Comparison of ENCODE assay signal across 9 cellular contexts in genomic region chr7:101237206-101238067, GRCh38. TPM values are rescaled to one million over a fixed set of nuclear protein-coding genes. Genes with fewer than 3 reads are reported as not detected.
DNase-seq lines count a peak whose midpoint lies in the region; ATAC-seq, FAIRE-seq and TF ChIP-seq lines count a peak whose summit lies in the region.
"Had no signal": no experiment of that assay in that cellular context is flagged by ENCODE, and none has a peak within 500 bp of the region (broad histone marks: within the 10 kb centered on the region; RNA-seq: fewer than 3 reads in every experiment).

A gene with protein sequence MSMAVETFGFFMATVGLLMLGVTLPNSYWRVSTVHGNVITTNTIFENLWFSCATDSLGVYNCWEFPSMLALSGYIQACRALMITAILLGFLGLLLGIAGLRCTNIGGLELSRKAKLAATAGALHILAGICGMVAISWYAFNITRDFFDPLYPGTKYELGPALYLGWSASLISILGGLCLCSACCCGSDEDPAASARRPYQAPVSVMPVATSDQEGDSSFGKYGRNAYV (minus strand): TSS chr7:101237802. CDS start chr7:101237581, 221 bp downstream.

- no peaks in the 10 kb centered on the region for H3K27me3 ChIP-seq in adipocyte (replicated peaks; ENCODE audit: control insufficient read depth, insufficient read depth, low read length)

- TF ChIP-seq CTCF in HEK293 (tag by site-specific recombination; IDR thresholded peaks at IDR 0.05) (no peak), kidney (IDR thresholded peaks at IDR 0.05; ENCODE audit: borderline replicate concordance, extremely low read depth, insufficient read depth) (no peak), CD14-positive monocyte (IDR thresholded peaks at IDR 0.05) (no peak)

- peaks cover 14 to 31% (median 23%) of the 10 kb centered on the region in 3 donors for H3K27me3 Mint-ChIP-seq in CD14-positive monocyte (ENCODE audit: low read depth in 3 of 3)

- DNase-seq in adipocyte (ENCODE audit: low read depth) (peak; percentile 15), kidney (peak; percentile 80), CD14-positive monocyte (ENCODE audit: low spot score) (no peak), NCI-H526 (lab: John Stamatoyannopoulos, UW) (no peak), DMS153 (lab: John Stamatoyannopoulos, UW) (no peak)

- intact Hi-C loops in kidney (cut with DNase I): no loop called here
- intact Hi-C loops in CD14-positive monocyte (cut with micrococcal nuclease): no loop called here

- POLR2A ChIA-PET in HEK293 (lab: Yijun Ruan, JAX): interaction anchor here (0.6 to 0.9 kb wide), 2 partner anchors 20 to 93 kb away, joined by 3 read pairs; partner anchors contain the start of gene PLOD3

- H3K9me3 ChIP-seq in HEK293 (ENCODE audit: control insufficient read depth, insufficient read depth, low read depth, low read length) (no peaks in the 10 kb centered on the region), adipocyte (ENCODE audit: control insufficient read depth, low read length) (no peaks in the 10 kb centered on the region), kidney (ENCODE audit: control insufficient read depth in 1 of 2, low read length in 2 of 2) (no peaks in the 10 kb centered on the region)

- no peak within 1 kb of the TSS for H3K4me3 ChIP-seq in HEK293 (ENCODE audit: low read depth, low read length)
- H3K4me3 ChIP-seq in adipocyte (ENCODE audit: low read length): peak within 1 kb of the TSS; percentile 76
- peak within 1 kb of the TSS in 1 of 2 donors; percentile 33 for H3K4me3 ChIP-seq in kidney (ENCODE audit: low read length in 2 of 2)
- H3K4me3 ChIP-seq in skin epidermis: peak within 1 kb of the TSS in 1 of 7 experiments; percentile 1

- H3K4me1 Mint-ChIP-seq in CD14-positive monocyte: peaks cover 38% of the 10 kb centered on the region

- no peak within 1 kb of the TSS for H3K27ac ChIP-seq in HEK293 (ENCODE audit: extremely low read depth, low read depth, low read length)
- H3K27ac ChIP-seq in kidney (ENCODE audit: low read depth in 2 of 2, low read length in 2 of 2): peak within 1 kb of the TSS; percentile 43 to 80
- H3K27ac ChIP-seq in skin epidermis: peak within 1 kb of the TSS in 20 of 21 experiments; percentile 8 to 81 (median 58)
- H3K27ac ChIP-seq: KMS-11 had no signal

- ATAC-seq in GM21423 (IDR thresholded peaks at IDR 0.05; ENCODE audit: unreplicated experiment): no peak

- no peaks in the 10 kb centered on the region for H3K4me1 ChIP-seq in HEK293 (ENCODE audit: control insufficient read depth, insufficient read depth, low read length)
- H3K4me1 ChIP-seq in adipocyte (ENCODE audit: control insufficient read depth, insufficient read depth, low read length): peaks cover 49% of the 10 kb centered on the region
- peaks cover 0 to 16% of the 10 kb centered on the region in 2 donors for H3K4me1 ChIP-seq in kidney (ENCODE audit: control insufficient read depth in 1 of 2, insufficient read depth in 1 of 2, low read depth in 1 of 2, low read length in 2 of 2)

- FAIRE-seq in kidney (lab: Jason Lieb, UNC): no peak

- H3K9me3 Mint-ChIP-seq in CD14-positive monocyte: peaks cover 0 to 3% (median 0%) of the 10 kb centered on the region in 7 donors

- peaks cover 35 to 54% of the 10 kb centered on the region in 2 donors for H3K36me3 Mint-ChIP-seq in CD14-positive monocyte

- CTCF ChIA-PET in HEK293 (lab: Yijun Ruan, JAX): interaction anchor here (0.6 to 1.5 kb wide), 2 partner anchors 45 to 63 kb away, joined by 3 to 6 read pairs; no protein-coding TSS in a partner anchor

- H3K36me3 ChIP-seq in HEK293 (ENCODE audit: control insufficient read depth in 2 of 2, insufficient read depth in 1 of 2, low read length in 2 of 2) (peaks cover 0 to 37% of the 10 kb centered on the region in 2 experiments; a peak in 2 of 3 replicates), adipocyte (ENCODE audit: control insufficient read depth, insufficient read depth, low read length, severe bottlenecking) (peaks cover 11% of the 10 kb centered on the region), kidney (ENCODE audit: control insufficient read depth in 1 of 2, insufficient read depth in 2 of 2, low read length in 2 of 2) (peaks cover 0 to 11% of the 10 kb centered on the region in 2 donors)

- H3K9ac ChIP-seq in adipocyte (ENCODE audit: low read length) (peak within 1 kb of the TSS; percentile 81), kidney (ENCODE audit: low read length in 2 of 2) (peak within 1 kb of the TSS; percentile 52 to 60)
- H3K9ac ChIP-seq: KMS-11 had no signal

- peak within 1 kb of the TSS in 1 of 2 donors; percentile 46 for H3K4me3 Mint-ChIP-seq in CD14-positive monocyte

- H3K27ac Mint-ChIP-seq in CD14-positive monocyte: peak within 1 kb of the TSS in 3 of 7 donors; percentile 54 to 66 (median 65)

TF ChIP-seq in HEK293, 187 proteins besides CTCF, POLR2A, EP300 and RAD21:
- TF ChIP-seq ZIC2 (tag by site-specific recombination; IDR thresholded peaks at IDR 0.05) (0 out of 2 replicates have a peak, but pooled peaks have one; percentile 14), ZNF2 (tag by site-specific recombination; IDR thresholded peaks at IDR 0.05) (no peak), WT1 (tag by site-specific recombination; IDR thresholded peaks at IDR 0.05) (no peak), GLIS2 (tag by site-specific recombination; IDR thresholded peaks at IDR 0.05) (peak; percentile 31; the same call in 1 of the 2 replicates)

RNA-seq across cellular contexts. Expression of the gene that starts here (rescaled TPM):
- total RNA-seq in kidney: 11.9 TPM
- polyA plus RNA-seq in kidney (ENCODE audit: insufficient read depth, low read depth, low replicate concordance): 13.3 TPM
- not detected for polyA plus RNA-seq in CD14-positive monocyte

Comparison
In these comparisons a context has a peak if more than half of its experiments do, and no peak if none do; other contexts are left out.
1. RNA of the gene that starts here (polyA plus RNA-seq): 13.3 TPM in kidney (single experiment); not detected in CD14-positive monocyte; every median in the first group is over 10 times any median in the second.
2. DNase-seq: peak in adipocyte (single experiment) and kidney (single experiment); none in CD14-positive monocyte (single experiment), NCI-H526 (0 of 2) and DMS153 (single experiment).